ENCODE assay signal across 7 cellular contexts in genomic region chr7:30974605-30975256, GRCh38. TPM values are rescaled to one million over a fixed set of nuclear protein-coding genes. Genes with fewer than 3 reads are reported as not detected.
DNase-seq lines count a peak whose midpoint lies in the region; ATAC-seq and TF ChIP-seq lines count a peak whose summit lies in the region.

No MANE protein-coding gene starts in this region.

- no peaks in the 10 kb centered on the region for H3K36me3 Mint-ChIP-seq in chondrocyte (ENCODE audit: low read depth)

- no peak overlapping the region for H3K4me3 Mint-ChIP-seq in chondrocyte (ENCODE audit: unreplicated experiment)

- H3K4me1 Mint-ChIP-seq in chondrocyte (ENCODE audit: low read depth), result no peaks in the 10 kb centered on the region

- peak; percentile 77 for DNase-seq in GM03348 (ENCODE audit: low spot score)
- peak; percentile 85 for DNase-seq in RPMI7951 (ENCODE audit: low read depth)
- peak; percentile 60 for DNase-seq in chondrocyte (ENCODE audit: low spot score)
- DNase-seq in lung microvascular endothelial cell (ENCODE audit: low read depth in 2 of 2), result peak; percentile 69 to 76
- DNase-seq in ureter (ENCODE audit: low spot score), result peak; percentile 63

- H3K27me3 Mint-ChIP-seq in chondrocyte (ENCODE audit: low read depth), result peaks cover 81% of the 10 kb centered on the region

- H3K27ac Mint-ChIP-seq in chondrocyte (ENCODE audit: unreplicated experiment), result no peak overlapping the region

- peak; percentile 81 for TF ChIP-seq CTCF in chondrocyte (IDR thresholded peaks at IDR 0.05)

- no peaks in the 10 kb centered on the region for H3K9me3 Mint-ChIP-seq in chondrocyte (ENCODE audit: low read depth)

- peak; percentile 94 for ATAC-seq in GM19455 (IDR thresholded peaks at IDR 0.05; ENCODE audit: unreplicated experiment)
- peak; percentile 93 for ATAC-seq in HG03354 (IDR thresholded peaks at IDR 0.05; ENCODE audit: poor library complexity, severe bottlenecking, unreplicated experiment)

RNA-seq across cellular contexts. Expression of gene GHRHR, which starts 11.0 kb away (rescaled TPM):
- total RNA-seq in RPMI7951 (2014; rRNA removed; shearing (Covaris generic)), result not detected in 2 replicates
- total RNA-seq in chondrocyte (not detected in 3 replicates), lung microvascular endothelial cell (not detected in 2 replicates), ureter (not detected)

Comparison
In these comparisons a context has a peak if more than half of its experiments do, and no peak if none do; other contexts are left out.
1. Peak in every context shown above with its lines: DNase-seq and ATAC-seq.